1 cellular context compared by ENCODE assay signal in genomic region chr12:113285679-113286645, GRCh38.
TF ChIP-seq lines count a peak whose summit lies in the region.

No MANE protein-coding gene starts in this region.

TF ChIP-seq in H1, 55 proteins besides CTCF, POLR2A, EP300 and RAD21:
- TF ChIP-seq EGR1 (IDR thresholded peaks at IDR 0.05; ENCODE audit: borderline replicate concordance, low read depth, low read length), result no peak
- no peak for TF ChIP-seq JUN (IDR thresholded peaks at IDR 0.05; ENCODE audit: low read depth, low read length)
- no peak for TF ChIP-seq SUZ12 (IDR thresholded peaks at IDR 0.05; ENCODE audit: low read length)
- TF ChIP-seq MAX (IDR thresholded peaks at IDR 0.05), result no peak
